Comparison of ENCODE assay signal across 13 cellular contexts in genomic region chr12:92132282-92132681, GRCh38. TPM values are rescaled to one million over a fixed set of nuclear protein-coding genes. Genes with fewer than 3 reads are reported as not detected.
DNase-seq lines count a peak whose midpoint lies in the region; ATAC-seq and TF ChIP-seq lines count a peak whose summit lies in the region.
"Had no signal": no experiment of that assay in that cellular context is flagged by ENCODE, and none has a peak within 500 bp of the region (broad histone marks: within the 10 kb centered on the region; RNA-seq: fewer than 3 reads in every experiment).

No MANE protein-coding gene starts in this region.

- no peak overlapping the region for H2AFZ ChIP-seq in OCI-LY7 (ENCODE audit: low read length)

- H3K9me2 ChIP-seq in OCI-LY7 (ENCODE audit: insufficient read depth, low read length): no peaks in the 10 kb centered on the region

- ATAC-seq in HG03378 (IDR thresholded peaks at IDR 0.05; ENCODE audit: unreplicated experiment) (no peak), HG02852 (IDR thresholded peaks at IDR 0.05; ENCODE audit: unreplicated experiment) (no peak)
- ATAC-seq: mucosa of descending colon, sciatic nerve had no signal

- peaks cover 96% of the 10 kb centered on the region for H3K79me2 ChIP-seq in OCI-LY7 (ENCODE audit: insufficient read depth, low read depth, low read length)

- no peak for TF ChIP-seq CTCF in cardiac muscle cell (IDR thresholded peaks at IDR 0.05; ENCODE audit: low read depth, low read length)
- no peak for TF ChIP-seq CTCF in OCI-LY7 (conservative IDR thresholded peaks at IDR 0.05; ENCODE audit: low read length)

- H3K36me3 ChIP-seq in cardiac muscle cell (no peaks in the 10 kb centered on the region), OCI-LY7 (ENCODE audit: insufficient read depth, low read length) (peaks cover 90% of the 10 kb centered on the region), subcutaneous abdominal adipose tissue (ENCODE audit: control insufficient read depth in 5 of 5, insufficient read depth in 5 of 5, low read length in 5 of 5) (peaks cover 0 to 4% (median 0%) of the 10 kb centered on the region in 5 donors)
- peaks cover 2% of the 10 kb centered on the region for H3K36me3 ChIP-seq in effector memory CD4-positive, alpha-beta T cell (ENCODE audit: control insufficient read depth, insufficient read depth, low read length)

- H3K4me3 ChIP-seq in cardiac muscle cell (peak overlapping the region; percentile 6), OCI-LY7 (ENCODE audit: low read depth, low read length, poor library complexity, severe bottlenecking) (no peak overlapping the region), subcutaneous abdominal adipose tissue (ENCODE audit: low read depth in 1 of 5, low read length in 5 of 5) (no peak overlapping the region)
- peak overlapping the region; percentile 87 for H3K4me3 ChIP-seq in effector memory CD4-positive, alpha-beta T cell (ENCODE audit: insufficient read depth, low read depth, low read length, poor library complexity, severe bottlenecking)
- H3K4me3 ChIP-seq: mucosa of descending colon had no signal

- H3K9me3 ChIP-seq in cardiac muscle cell (ENCODE audit: low read depth) (no peaks in the 10 kb centered on the region), OCI-LY7 (ENCODE audit: low read length) (no peaks in the 10 kb centered on the region), subcutaneous abdominal adipose tissue (ENCODE audit: control insufficient read depth in 5 of 5, low read length in 5 of 5) (no peaks in the 10 kb centered on the region)
- H3K9me3 ChIP-seq in effector memory CD4-positive, alpha-beta T cell (ENCODE audit: control insufficient read depth, low read length): no peaks in the 10 kb centered on the region
- H3K9me3 ChIP-seq: mucosa of descending colon had no signal

- DNase-seq in cardiac muscle cell (ENCODE audit: low read depth in 1 of 2, low spot score in 1 of 2): no peak
- DNase-seq in cardiac septum (ENCODE audit: low spot score): no peak
- no peak for DNase-seq in OCI-LY7 (ENCODE audit: low spot score)
- no peak for DNase-seq in effector memory CD4-positive, alpha-beta T cell
- DNase-seq in C1 segment of cervical spinal cord (lab: John Stamatoyannopoulos, UW): no peak
- DNase-seq: AML-193, mucosa of descending colon, NCI-H1417 treated with DMSO at 0.1 percent for 48 hours, NCI-H82 had no signal

- H3K4me2 ChIP-seq in OCI-LY7 (ENCODE audit: low read length): peak overlapping the region; percentile 26; the same call in 1 of the 2 replicates

- CTCF ChIA-PET in OCI-LY7 (lab: Charles Lee; ENCODE audit: unreplicated experiment): no interaction called here

- H3K4me1 ChIP-seq in cardiac muscle cell (ENCODE audit: low read depth) (peaks cover 69% of the 10 kb centered on the region), OCI-LY7 (ENCODE audit: insufficient read depth, low read length, poor library complexity, severe bottlenecking) (peaks cover 52% of the 10 kb centered on the region), subcutaneous abdominal adipose tissue (ENCODE audit: control insufficient read depth in 5 of 5, insufficient read depth in 5 of 5, low read length in 5 of 5) (peaks cover 12 to 67% (median 51%) of the 10 kb centered on the region in 5 donors)
- peaks cover 37% of the 10 kb centered on the region for H3K4me1 ChIP-seq in effector memory CD4-positive, alpha-beta T cell (ENCODE audit: control insufficient read depth, insufficient read depth, low read length, poor library complexity, severe bottlenecking)

- POLR2A ChIA-PET in OCI-LY7 (lab: Charles Lee): interaction anchor here (0.7 to 1.3 kb wide), 3 partner anchors 9 to 66 kb away, joined by 3 to 5 read pairs (median 5); partner anchors contain the start of gene BTG1

- intact Hi-C loops in cardiac septum (cut with DNase I) (loop anchor here (5.0 kb wide), 1 partner anchor 55 kb away; no protein-coding TSS in a partner anchor), OCI-LY7 (cut with micrococcal nuclease; ENCODE audit: unreplicated experiment) (no loop called here)

- H4K20me1 ChIP-seq in OCI-LY7 (ENCODE audit: insufficient read depth, low read length): peaks cover 46% of the 10 kb centered on the region

- H3K9ac ChIP-seq in subcutaneous abdominal adipose tissue (ENCODE audit: low read length in 5 of 5): no peak overlapping the region

- BruUV-seq in OCI-LY7 (replicated peaks; lab: Mats Ljungman, UMichigan): no TSS peak

- no peaks in the 10 kb centered on the region for H3K27me3 ChIP-seq in cardiac muscle cell
- H3K27me3 ChIP-seq in effector memory CD4-positive, alpha-beta T cell (replicated peaks; ENCODE audit: control insufficient read depth, insufficient read depth, low read length, poor library complexity, severe bottlenecking): no peaks in the 10 kb centered on the region
- H3K27me3 ChIP-seq in subcutaneous abdominal adipose tissue (ENCODE audit: control insufficient read depth in 5 of 5, insufficient read depth in 4 of 5, low read length in 5 of 5): no peaks in the 10 kb centered on the region

- H3K27ac ChIP-seq in cardiac muscle cell (peak overlapping the region; percentile 99), OCI-LY7 (ENCODE audit: low read depth, low read length, poor library complexity, severe bottlenecking) (no peak overlapping the region), subcutaneous abdominal adipose tissue (ENCODE audit: low read depth, low read length) (peak overlapping the region; percentile 100)
- H3K27ac ChIP-seq in effector memory CD4-positive, alpha-beta T cell (ENCODE audit: insufficient read depth, low read length, poor library complexity, severe bottlenecking): peak overlapping the region; percentile 56

RNA-seq across cellular contexts. Expression of gene BTG1, which starts 13.4 kb away (rescaled TPM):
- 46.4 and 61.2 TPM in 2 replicates for total RNA-seq in cardiac muscle cell
- 219 and 277 TPM in 2 replicates for polyA plus RNA-seq in cardiac muscle cell
- total RNA-seq in cardiac septum: 72.8 TPM
- total RNA-seq in OCI-LY7 (2014; rRNA removed; shearing (Covaris generic)): 18.0 and 32.8 TPM in 2 replicates
- total RNA-seq in OCI-LY7 (2022): 93.4 and 102 TPM in 2 replicates

Comparison
In these comparisons a context has a peak if more than half of its experiments do, and no peak if none do; other contexts are left out.
1. H3K4me3 ChIP-seq: peak in cardiac muscle cell (single experiment) and effector memory CD4-positive, alpha-beta T cell (single experiment); none in OCI-LY7 (single experiment) and subcutaneous abdominal adipose tissue (0 of 5).